Comparison of ENCODE assay signal across 11 cellular contexts in the genomic region with DNA sequence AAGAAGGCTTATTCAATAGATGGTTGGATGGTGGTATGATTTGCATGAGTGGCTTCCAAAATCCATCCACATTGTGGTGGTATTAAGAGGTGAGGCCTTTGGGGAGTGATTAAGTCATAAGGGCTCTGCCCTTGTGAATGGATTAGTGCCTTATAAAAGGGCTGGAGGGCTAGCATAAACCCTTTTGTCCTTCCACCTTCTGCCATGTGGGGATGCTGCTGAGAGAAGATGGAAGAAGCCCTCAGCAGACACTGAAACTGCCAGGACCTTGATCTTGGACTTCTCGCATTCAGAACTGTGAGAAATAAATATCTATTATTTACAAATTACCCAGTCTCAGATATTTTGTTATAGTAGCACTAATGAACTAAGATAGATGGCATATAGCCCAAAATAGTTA. TPM values are rescaled to one million over a fixed set of nuclear protein-coding genes. Genes with fewer than 3 reads are reported as not detected.
DNase-seq lines count a peak whose midpoint lies in the region; ATAC-seq and TF ChIP-seq lines count a peak whose summit lies in the region.
"Had no signal": no experiment of that assay in that cellular context is flagged by ENCODE, and none has a peak within 500 bp of the region (broad histone marks: within the 10 kb centered on the region; RNA-seq: fewer than 3 reads in every experiment).

No MANE protein-coding gene starts in this region.

- intact Hi-C loops in Panc1 (cut with micrococcal nuclease; ENCODE audit: unreplicated experiment) = no loop called here

- no peak overlapping the region for H3K27ac Mint-ChIP-seq in CD8-positive, alpha-beta memory T cell
- no peak overlapping the region for H3K27ac Mint-ChIP-seq in mesothelial cell of epicardium

- H3K4me1 ChIP-seq in HAP-1 (no peaks in the 10 kb centered on the region; the same call in 1 of the 2 replicates), Panc1 (ENCODE audit: control insufficient read depth, insufficient read depth, low read length) (no peaks in the 10 kb centered on the region)
- H3K4me1 ChIP-seq in CD8-positive, alpha-beta memory T cell (ENCODE audit: insufficient read depth, low read length) = no peaks in the 10 kb centered on the region
- H3K4me1 ChIP-seq: sigmoid colon had no signal

- H3K4me1 Mint-ChIP-seq in CD8-positive, alpha-beta memory T cell = no peaks in the 10 kb centered on the region
- peaks cover 5% of the 10 kb centered on the region for H3K4me1 Mint-ChIP-seq in mesothelial cell of epicardium

- TF ChIP-seq CTCF in AG04450 (IDR thresholded peaks at IDR 0.05; ENCODE audit: low read depth, low read length) (peak; percentile 46), Panc1 (IDR thresholded peaks at IDR 0.05) (peak; percentile 58), mesothelial cell of epicardium (IDR thresholded peaks at IDR 0.05; ENCODE audit: unreplicated experiment) (no peak)

- peaks cover 0 to 5% of the 10 kb centered on the region in 2 donors for H3K27me3 Mint-ChIP-seq in CD8-positive, alpha-beta memory T cell
- H3K27me3 Mint-ChIP-seq in mesothelial cell of epicardium (ENCODE audit: low read depth) = no peaks in the 10 kb centered on the region

- DNase-seq in AG04450 (ENCODE audit: low read depth, low spot score) (no peak), HAP-1 (ENCODE audit: low spot score in 2 of 2) (peak; percentile 69 to 82), Panc1 (ENCODE audit: low read depth, low spot score) (no peak), fibroblast of peridontal ligament (ENCODE audit: extremely low read depth) (peak; percentile 15), mesothelial cell of epicardium (ENCODE audit: low spot score in 2 of 2, unreplicated experiment in 2 of 2) (no peak)
- DNase-seq in CD8-positive, alpha-beta memory T cell = no peak
- DNase-seq in activated CD4-positive, alpha-beta T cell treated with anti-CD3 and anti-CD28 coated beads for 1 hour = no peak
- DNase-seq: hypothalamus; sigmoid colon; stimulated activated naive CD4-positive, alpha-beta T cell treated with Interleukin-2 at 50 U/mL for 16 hours had no signal

- no peak overlapping the region for H3K4me3 Mint-ChIP-seq in CD8-positive, alpha-beta memory T cell
- H3K4me3 Mint-ChIP-seq in mesothelial cell of epicardium = no peak overlapping the region

- H3K36me3 Mint-ChIP-seq in CD8-positive, alpha-beta memory T cell = peaks cover 0 to 3% (median 0%) of the 10 kb centered on the region in 3 donors
- no peaks in the 10 kb centered on the region for H3K36me3 Mint-ChIP-seq in mesothelial cell of epicardium

- POLR2A ChIA-PET in AG04450 (lab: Yijun Ruan, JAX) = no interaction called here
- POLR2A ChIA-PET in Panc1 (lab: Charles Lee) = no interaction called here
- POLR2A ChIA-PET in CD8-positive, alpha-beta memory T cell (lab: Charles Lee) = no interaction called here

- CTCF ChIA-PET in AG04450 (lab: Charles Lee) = interaction anchor here (0.8 kb wide), 1 partner anchor 12 kb away, joined by 3 read pairs; no protein-coding TSS in a partner anchor
- CTCF ChIA-PET in Panc1 (lab: Charles Lee) = interaction anchor here (0.6 kb wide), 1 partner anchor 103 kb away, joined by 3 read pairs; no protein-coding TSS in a partner anchor
- CTCF ChIA-PET in CD8-positive, alpha-beta memory T cell (lab: Charles Lee) = no interaction called here

- H3K9me3 ChIP-seq in AG04450 (ENCODE audit: control insufficient read depth, insufficient read depth, low read length) (no peaks in the 10 kb centered on the region), HAP-1 (no peaks in the 10 kb centered on the region), Panc1 (ENCODE audit: control insufficient read depth, insufficient read depth, low read depth, low read length) (no peaks in the 10 kb centered on the region)
- H3K9me3 ChIP-seq in CD8-positive, alpha-beta memory T cell (ENCODE audit: low read length) = no peaks in the 10 kb centered on the region
- H3K9me3 ChIP-seq: sigmoid colon had no signal

- H3K9me3 Mint-ChIP-seq in CD8-positive, alpha-beta memory T cell = no peaks in the 10 kb centered on the region
- H3K9me3 Mint-ChIP-seq in mesothelial cell of epicardium = no peaks in the 10 kb centered on the region

- H3K36me3 ChIP-seq in HAP-1 (replicated peaks) (no peaks in the 10 kb centered on the region), Panc1 (ENCODE audit: control insufficient read depth, insufficient read depth, low read length) (no peaks in the 10 kb centered on the region)
- no peaks in the 10 kb centered on the region for H3K36me3 ChIP-seq in CD8-positive, alpha-beta memory T cell (ENCODE audit: insufficient read depth, low read length)
- H3K36me3 ChIP-seq: sigmoid colon had no signal

- H3K27ac ChIP-seq in AG04450 (ENCODE audit: low read depth, low read length) = no peak overlapping the region
- no peak overlapping the region for H3K27ac ChIP-seq in Panc1 (ENCODE audit: low read length)
- H3K27ac ChIP-seq in CD8-positive, alpha-beta memory T cell (ENCODE audit: low read depth, low read length) = no peak overlapping the region
- H3K27ac ChIP-seq: sigmoid colon had no signal

- ATAC-seq in Panc1 (peak; percentile 62; the same call in 1 of the 2 replicates), GM18873 (IDR thresholded peaks at IDR 0.05; ENCODE audit: low FRiP score, unreplicated experiment) (no peak)

- no TSS peak for BruUV-seq in Panc1 (replicated peaks; lab: Mats Ljungman, UMichigan)

- in situ Hi-C loops in HAP-1 (cut with MboI; ENCODE audit: low sequenced_read_pairs) = no loop called here
- in situ Hi-C loops in Panc1 (cut with HindIII; ENCODE audit: low pct_unique_long_range_greater_than_20kb, low sequenced_read_pairs) = no loop called here

- H3K4me3 ChIP-seq in AG04450 (ENCODE audit: low read depth, low read length) (no peak overlapping the region), HAP-1 (no peak overlapping the region), Panc1 (ENCODE audit: low read depth in 2 of 2, low read length in 2 of 2) (no peak overlapping the region)
- H3K4me3 ChIP-seq in CD8-positive, alpha-beta memory T cell (ENCODE audit: low read length) = no peak overlapping the region
- H3K4me3 ChIP-seq: sigmoid colon had no signal

- H3K27me3 ChIP-seq in AG04450 (ENCODE audit: control insufficient read depth, insufficient read depth, low read length) (no peaks in the 10 kb centered on the region), HAP-1 (ENCODE audit: low read depth) (no peaks in the 10 kb centered on the region), Panc1 (ENCODE audit: control insufficient read depth, insufficient read depth, low read length) (no peaks in the 10 kb centered on the region)
- H3K27me3 ChIP-seq in CD8-positive, alpha-beta memory T cell (ENCODE audit: insufficient read depth, low read length, poor library complexity, severe bottlenecking) = no peaks in the 10 kb centered on the region
- H3K27me3 ChIP-seq: sigmoid colon had no signal

RNA-seq across cellular contexts. Expression of gene SRPK1, which starts 27.8 kb away (rescaled TPM):
- polyA plus RNA-seq in AG04450 (2011; rRNA removed) = 27.8 and 41.6 TPM in 2 replicates
- 39.2 and 50.6 TPM in 2 replicates for polyA minus RNA-seq in AG04450 (2011; rRNA and poly(A)+ RNA removed)
- total RNA-seq in Panc1 (2021; ENCODE audit: unreplicated experiment) = 68.3 TPM
- polyA plus RNA-seq in Panc1 (2012; ENCODE audit: insufficient read length) = 24.5 TPM
- 100 to 1,000 TPM; 114 TPM for total RNA-seq in CD8-positive, alpha-beta memory T cell
- 49.1 TPM for polyA plus RNA-seq in CD8-positive, alpha-beta memory T cell
- total RNA-seq in mesothelial cell of epicardium = 70.2 to 71.9 TPM (median 71.0 TPM) in 3 replicates

Comparison
In these comparisons a context has a peak if more than half of its experiments do, and no peak if none do; other contexts are left out.
1. DNase-seq: peak in HAP-1 (2 of 2) and fibroblast of peridontal ligament (single experiment); none in AG04450 (single experiment), Panc1 (single experiment), CD8-positive, alpha-beta memory T cell (0 of 5), activated CD4-positive, alpha-beta T cell treated with anti-CD3 and anti-CD28 coated beads for 1 hour (single experiment) and mesothelial cell of epicardium (0 of 2).